In genomic region chr19:49889687-49890348, GRCh38 we compare ENCODE assay signal across 1 cellular context.
TF ChIP-seq lines count a peak whose summit lies in the region.

No MANE protein-coding gene starts in this region.

TF ChIP-seq in H1, 55 proteins besides CTCF, POLR2A, EP300 and RAD21:
- TF ChIP-seq YY1 (IDR thresholded peaks at IDR 0.05; ENCODE audit: low read depth, low read length) (no peak; the same call in 1 of the 2 replicates), PHF8 (conservative IDR thresholded peaks at IDR 0.05; ENCODE audit: low read depth, low read length) (no peak), SIN3A (conservative IDR thresholded peaks at IDR 0.05 in 1 of 2, IDR thresholded peaks at IDR 0.05 in 1 of 2; ENCODE audit: low read depth in 1 of 2, low read length in 2 of 2) (peak; percentile 41 to 81; a peak in 3 of 4 replicates), TAF7 (optimal IDR thresholded peaks at IDR 0.05; ENCODE audit: borderline replicate concordance, low read depth, low read length) (peak; percentile 90), TEAD4 (IDR thresholded peaks at IDR 0.05; ENCODE audit: low read depth, low read length) (0 out of 2 replicates have a peak, but pooled peaks have one; percentile 40), TCF12 (IDR thresholded peaks at IDR 0.05; ENCODE audit: low read depth, low read length) (peak; percentile 85; the same call in 1 of the 2 replicates), EGR1 (IDR thresholded peaks at IDR 0.05; ENCODE audit: borderline replicate concordance, low read depth, low read length) (peak; percentile 76), HDAC6 (IDR thresholded peaks at IDR 0.05; ENCODE audit: low read depth, low read length) (no peak), SP1 (IDR thresholded peaks at IDR 0.05; ENCODE audit: low read depth, low read length) (peak; percentile 50; the same call in 1 of the 2 replicates), GTF2F1 (IDR thresholded peaks at IDR 0.05; ENCODE audit: borderline replicate concordance, low read depth, low read length) (peak; percentile 73; the same call in 1 of the 2 replicates), NRF1 (IDR thresholded peaks at IDR 0.05; ENCODE audit: low read depth, low read length) (no peak), FOSL1 (IDR thresholded peaks at IDR 0.05; ENCODE audit: insufficient read depth, low read depth, low read length) (no peak), ZNF274 (IDR thresholded peaks at IDR 0.05; ENCODE audit: borderline replicate concordance, extremely low read depth, low read length) (no peak), ASH2L (IDR thresholded peaks at IDR 0.05; ENCODE audit: low read length) (peak; percentile 64), BCL11A (IDR thresholded peaks at IDR 0.05; ENCODE audit: low read depth in 2 of 2, low read length in 2 of 2) (no peak), POU5F1 (IDR thresholded peaks at IDR 0.05; ENCODE audit: low read depth, low read length) (no peak), HDAC2 (IDR thresholded peaks at IDR 0.05; ENCODE audit: borderline replicate concordance in 1 of 2, low read depth in 2 of 2, low read length in 2 of 2) (peak in 1 of 2 experiments; percentile 93; a peak in 2 of 4 replicates), SIRT6 (IDR thresholded peaks at IDR 0.05; ENCODE audit: low read length) (no peak), CREB1 (IDR thresholded peaks at IDR 0.05) (peak; percentile 82), RXRA (IDR thresholded peaks at IDR 0.05; ENCODE audit: insufficient read depth, low read depth, low read length) (no peak), RFX5 (IDR thresholded peaks at IDR 0.05; ENCODE audit: borderline replicate concordance, low read depth, low read length) (no peak), MAFK (IDR thresholded peaks at IDR 0.05; ENCODE audit: low read depth, low read length) (no peak), SP4 (IDR thresholded peaks at IDR 0.05; ENCODE audit: low read length) (no peak), SAP30 (IDR thresholded peaks at IDR 0.05; ENCODE audit: insufficient read depth, insufficient replicate concordance, low read length) (no peak), KDM4A (IDR thresholded peaks at IDR 0.05; ENCODE audit: low read depth, low read length, severe bottlenecking) (no peak), NANOG (IDR thresholded peaks at IDR 0.05; ENCODE audit: insufficient read depth, low read depth, low read length, poor library complexity, severe bottlenecking) (peak; percentile 71), CHD2 (IDR thresholded peaks at IDR 0.05; ENCODE audit: low read length) (peak; percentile 70), BACH1 (IDR thresholded peaks at IDR 0.05; ENCODE audit: low read length) (peak; percentile 55; the same call in 1 of the 2 replicates), JUN (IDR thresholded peaks at IDR 0.05; ENCODE audit: low read depth, low read length) (no peak), KDM5A (IDR thresholded peaks at IDR 0.05; ENCODE audit: low read length) (no peak), SP2 (IDR thresholded peaks at IDR 0.05; ENCODE audit: low read length) (no peak), KDM1A (IDR thresholded peaks at IDR 0.05; ENCODE audit: borderline replicate concordance, low read length) (no peak), SRF (IDR thresholded peaks at IDR 0.05; ENCODE audit: low read depth, low read length) (no peak), RBBP5 (IDR thresholded peaks at IDR 0.05; ENCODE audit: borderline replicate concordance, low read depth, low read length) (no peak), POLR2AphosphoS5 (IDR thresholded peaks at IDR 0.05; ENCODE audit: low read depth, low read length) (peak; percentile 58), TAF1 (IDR thresholded peaks at IDR 0.05; ENCODE audit: low read depth, low read length) (peak; percentile 32; the same call in 1 of the 2 replicates), BRCA1 (IDR thresholded peaks at IDR 0.05; ENCODE audit: low read depth, low read length) (no peak), SIX5 (IDR thresholded peaks at IDR 0.05; ENCODE audit: low read depth, low read length) (no peak), CTBP2 (IDR thresholded peaks at IDR 0.05; ENCODE audit: borderline replicate concordance, insufficient read depth, insufficient read length, low read length) (no peak), CEBPB (IDR thresholded peaks at IDR 0.05; ENCODE audit: low read depth, low read length) (peak; percentile 32; the same call in 1 of the 2 replicates), CBX8 (IDR thresholded peaks at IDR 0.05; ENCODE audit: borderline replicate concordance, low read depth, low read length) (no peak), EZH2 (IDR thresholded peaks at IDR 0.05; ENCODE audit: low read depth, low read length, severe bottlenecking) (no peak), JUND (IDR thresholded peaks at IDR 0.05; ENCODE audit: low read length) (peak; percentile 29; the same call in 1 of the 2 replicates), GABPA (IDR thresholded peaks at IDR 0.05; ENCODE audit: borderline replicate concordance, insufficient read depth, low read length) (peak; percentile 73; the same call in 1 of the 2 replicates), TBP (IDR thresholded peaks at IDR 0.05; ENCODE audit: low read depth, low read length) (peak; percentile 37; the same call in 1 of the 2 replicates), RNF2 (IDR thresholded peaks at IDR 0.05; ENCODE audit: borderline replicate concordance, low read depth, low read length, missing control alignments, poor library complexity, severe bottlenecking) (peak; percentile 78), CBX5 (IDR thresholded peaks at IDR 0.05; ENCODE audit: low read depth, low read length) (no peak), CHD1 (IDR thresholded peaks at IDR 0.05; ENCODE audit: low read depth, low read length) (no peak), MAX (IDR thresholded peaks at IDR 0.05) (peak; percentile 100), SUZ12 (IDR thresholded peaks at IDR 0.05; ENCODE audit: low read length) (no peak)
- TF ChIP-seq, protein P1, sequence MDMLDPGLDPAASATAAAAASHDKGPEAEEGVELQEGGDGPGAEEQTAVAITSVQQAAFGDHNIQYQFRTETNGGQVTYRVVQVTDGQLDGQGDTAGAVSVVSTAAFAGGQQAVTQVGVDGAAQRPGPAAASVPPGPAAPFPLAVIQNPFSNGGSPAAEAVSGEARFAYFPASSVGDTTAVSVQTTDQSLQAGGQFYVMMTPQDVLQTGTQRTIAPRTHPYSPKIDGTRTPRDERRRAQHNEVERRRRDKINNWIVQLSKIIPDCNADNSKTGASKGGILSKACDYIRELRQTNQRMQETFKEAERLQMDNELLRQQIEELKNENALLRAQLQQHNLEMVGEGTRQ (IDR thresholded peaks at IDR 0.05; ENCODE audit: low read length): peak; percentile 32
- TF ChIP-seq, protein P2, sequence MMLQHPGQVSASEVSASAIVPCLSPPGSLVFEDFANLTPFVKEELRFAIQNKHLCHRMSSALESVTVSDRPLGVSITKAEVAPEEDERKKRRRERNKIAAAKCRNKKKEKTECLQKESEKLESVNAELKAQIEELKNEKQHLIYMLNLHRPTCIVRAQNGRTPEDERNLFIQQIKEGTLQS (IDR thresholded peaks at IDR 0.05; ENCODE audit: insufficient read depth, low read depth, low read length): peak; percentile 37; the same call in 1 of the 2 replicates
- TF ChIP-seq, protein P3, sequence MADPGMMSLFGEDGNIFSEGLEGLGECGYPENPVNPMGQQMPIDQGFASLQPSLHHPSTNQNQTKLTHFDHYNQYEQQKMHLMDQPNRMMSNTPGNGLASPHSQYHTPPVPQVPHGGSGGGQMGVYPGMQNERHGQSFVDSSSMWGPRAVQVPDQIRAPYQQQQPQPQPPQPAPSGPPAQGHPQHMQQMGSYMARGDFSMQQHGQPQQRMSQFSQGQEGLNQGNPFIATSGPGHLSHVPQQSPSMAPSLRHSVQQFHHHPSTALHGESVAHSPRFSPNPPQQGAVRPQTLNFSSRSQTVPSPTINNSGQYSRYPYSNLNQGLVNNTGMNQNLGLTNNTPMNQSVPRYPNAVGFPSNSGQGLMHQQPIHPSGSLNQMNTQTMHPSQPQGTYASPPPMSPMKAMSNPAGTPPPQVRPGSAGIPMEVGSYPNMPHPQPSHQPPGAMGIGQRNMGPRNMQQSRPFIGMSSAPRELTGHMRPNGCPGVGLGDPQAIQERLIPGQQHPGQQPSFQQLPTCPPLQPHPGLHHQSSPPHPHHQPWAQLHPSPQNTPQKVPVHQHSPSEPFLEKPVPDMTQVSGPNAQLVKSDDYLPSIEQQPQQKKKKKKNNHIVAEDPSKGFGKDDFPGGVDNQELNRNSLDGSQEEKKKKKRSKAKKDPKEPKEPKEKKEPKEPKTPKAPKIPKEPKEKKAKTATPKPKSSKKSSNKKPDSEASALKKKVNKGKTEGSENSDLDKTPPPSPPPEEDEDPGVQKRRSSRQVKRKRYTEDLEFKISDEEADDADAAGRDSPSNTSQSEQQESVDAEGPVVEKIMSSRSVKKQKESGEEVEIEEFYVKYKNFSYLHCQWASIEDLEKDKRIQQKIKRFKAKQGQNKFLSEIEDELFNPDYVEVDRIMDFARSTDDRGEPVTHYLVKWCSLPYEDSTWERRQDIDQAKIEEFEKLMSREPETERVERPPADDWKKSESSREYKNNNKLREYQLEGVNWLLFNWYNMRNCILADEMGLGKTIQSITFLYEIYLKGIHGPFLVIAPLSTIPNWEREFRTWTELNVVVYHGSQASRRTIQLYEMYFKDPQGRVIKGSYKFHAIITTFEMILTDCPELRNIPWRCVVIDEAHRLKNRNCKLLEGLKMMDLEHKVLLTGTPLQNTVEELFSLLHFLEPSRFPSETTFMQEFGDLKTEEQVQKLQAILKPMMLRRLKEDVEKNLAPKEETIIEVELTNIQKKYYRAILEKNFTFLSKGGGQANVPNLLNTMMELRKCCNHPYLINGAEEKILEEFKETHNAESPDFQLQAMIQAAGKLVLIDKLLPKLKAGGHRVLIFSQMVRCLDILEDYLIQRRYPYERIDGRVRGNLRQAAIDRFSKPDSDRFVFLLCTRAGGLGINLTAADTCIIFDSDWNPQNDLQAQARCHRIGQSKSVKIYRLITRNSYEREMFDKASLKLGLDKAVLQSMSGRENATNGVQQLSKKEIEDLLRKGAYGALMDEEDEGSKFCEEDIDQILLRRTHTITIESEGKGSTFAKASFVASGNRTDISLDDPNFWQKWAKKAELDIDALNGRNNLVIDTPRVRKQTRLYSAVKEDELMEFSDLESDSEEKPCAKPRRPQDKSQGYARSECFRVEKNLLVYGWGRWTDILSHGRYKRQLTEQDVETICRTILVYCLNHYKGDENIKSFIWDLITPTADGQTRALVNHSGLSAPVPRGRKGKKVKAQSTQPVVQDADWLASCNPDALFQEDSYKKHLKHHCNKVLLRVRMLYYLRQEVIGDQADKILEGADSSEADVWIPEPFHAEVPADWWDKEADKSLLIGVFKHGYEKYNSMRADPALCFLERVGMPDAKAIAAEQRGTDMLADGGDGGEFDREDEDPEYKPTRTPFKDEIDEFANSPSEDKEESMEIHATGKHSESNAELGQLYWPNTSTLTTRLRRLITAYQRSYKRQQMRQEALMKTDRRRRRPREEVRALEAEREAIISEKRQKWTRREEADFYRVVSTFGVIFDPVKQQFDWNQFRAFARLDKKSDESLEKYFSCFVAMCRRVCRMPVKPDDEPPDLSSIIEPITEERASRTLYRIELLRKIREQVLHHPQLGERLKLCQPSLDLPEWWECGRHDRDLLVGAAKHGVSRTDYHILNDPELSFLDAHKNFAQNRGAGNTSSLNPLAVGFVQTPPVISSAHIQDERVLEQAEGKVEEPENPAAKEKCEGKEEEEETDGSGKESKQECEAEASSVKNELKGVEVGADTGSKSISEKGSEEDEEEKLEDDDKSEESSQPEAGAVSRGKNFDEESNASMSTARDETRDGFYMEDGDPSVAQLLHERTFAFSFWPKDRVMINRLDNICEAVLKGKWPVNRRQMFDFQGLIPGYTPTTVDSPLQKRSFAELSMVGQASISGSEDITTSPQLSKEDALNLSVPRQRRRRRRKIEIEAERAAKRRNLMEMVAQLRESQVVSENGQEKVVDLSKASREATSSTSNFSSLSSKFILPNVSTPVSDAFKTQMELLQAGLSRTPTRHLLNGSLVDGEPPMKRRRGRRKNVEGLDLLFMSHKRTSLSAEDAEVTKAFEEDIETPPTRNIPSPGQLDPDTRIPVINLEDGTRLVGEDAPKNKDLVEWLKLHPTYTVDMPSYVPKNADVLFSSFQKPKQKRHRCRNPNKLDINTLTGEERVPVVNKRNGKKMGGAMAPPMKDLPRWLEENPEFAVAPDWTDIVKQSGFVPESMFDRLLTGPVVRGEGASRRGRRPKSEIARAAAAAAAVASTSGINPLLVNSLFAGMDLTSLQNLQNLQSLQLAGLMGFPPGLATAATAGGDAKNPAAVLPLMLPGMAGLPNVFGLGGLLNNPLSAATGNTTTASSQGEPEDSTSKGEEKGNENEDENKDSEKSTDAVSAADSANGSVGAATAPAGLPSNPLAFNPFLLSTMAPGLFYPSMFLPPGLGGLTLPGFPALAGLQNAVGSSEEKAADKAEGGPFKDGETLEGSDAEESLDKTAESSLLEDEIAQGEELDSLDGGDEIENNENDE (IDR thresholded peaks at IDR 0.05; ENCODE audit: insufficient replicate concordance, low read length): no peak
- TF ChIP-seq, protein P4, sequence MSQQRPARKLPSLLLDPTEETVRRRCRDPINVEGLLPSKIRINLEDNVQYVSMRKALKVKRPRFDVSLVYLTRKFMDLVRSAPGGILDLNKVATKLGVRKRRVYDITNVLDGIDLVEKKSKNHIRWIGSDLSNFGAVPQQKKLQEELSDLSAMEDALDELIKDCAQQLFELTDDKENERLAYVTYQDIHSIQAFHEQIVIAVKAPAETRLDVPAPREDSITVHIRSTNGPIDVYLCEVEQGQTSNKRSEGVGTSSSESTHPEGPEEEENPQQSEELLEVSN (IDR thresholded peaks at IDR 0.05): peak; percentile 100
- TF ChIP-seq, protein P5, sequence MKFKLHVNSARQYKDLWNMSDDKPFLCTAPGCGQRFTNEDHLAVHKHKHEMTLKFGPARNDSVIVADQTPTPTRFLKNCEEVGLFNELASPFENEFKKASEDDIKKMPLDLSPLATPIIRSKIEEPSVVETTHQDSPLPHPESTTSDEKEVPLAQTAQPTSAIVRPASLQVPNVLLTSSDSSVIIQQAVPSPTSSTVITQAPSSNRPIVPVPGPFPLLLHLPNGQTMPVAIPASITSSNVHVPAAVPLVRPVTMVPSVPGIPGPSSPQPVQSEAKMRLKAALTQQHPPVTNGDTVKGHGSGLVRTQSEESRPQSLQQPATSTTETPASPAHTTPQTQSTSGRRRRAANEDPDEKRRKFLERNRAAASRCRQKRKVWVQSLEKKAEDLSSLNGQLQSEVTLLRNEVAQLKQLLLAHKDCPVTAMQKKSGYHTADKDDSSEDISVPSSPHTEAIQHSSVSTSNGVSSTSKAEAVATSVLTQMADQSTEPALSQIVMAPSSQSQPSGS (IDR thresholded peaks at IDR 0.05; ENCODE audit: low read length): peak; percentile 71
TF ChIP-seq in H1: peak in this region for 25.
